16 cellular contexts compared by ENCODE assay signal in genomic region chr22:46245515-46245914, GRCh38. TPM values are rescaled to one million over a fixed set of nuclear protein-coding genes. Genes with fewer than 3 reads are reported as not detected.
DNase-seq lines count a peak whose midpoint lies in the region; ATAC-seq, FAIRE-seq and TF ChIP-seq lines count a peak whose summit lies in the region.
"Had no signal": no experiment of that assay in that cellular context is flagged by ENCODE, and none has a peak within 500 bp of the region (broad histone marks: within the 10 kb centered on the region; RNA-seq: fewer than 3 reads in every experiment).

No MANE protein-coding gene starts in this region.

- H3K9me3 ChIP-seq in body of pancreas (no peaks in the 10 kb centered on the region), kidney (ENCODE audit: control insufficient read depth in 1 of 2, low read length in 2 of 2) (no peaks in the 10 kb centered on the region), stomach smooth muscle (ENCODE audit: control insufficient read depth in 2 of 2, low read length in 2 of 2) (no peaks in the 10 kb centered on the region), tibial nerve (no peaks in the 10 kb centered on the region)

- no peak for TF ChIP-seq EP300 in tibial nerve (IDR thresholded peaks at IDR 0.05)

- H3K9ac ChIP-seq in kidney (ENCODE audit: low read length in 2 of 2): no peak overlapping the region
- no peak overlapping the region for H3K9ac ChIP-seq in stomach smooth muscle (ENCODE audit: low read length in 2 of 2)

- H3K4me3 ChIP-seq in body of pancreas (no peak overlapping the region), kidney (ENCODE audit: low read length in 2 of 2) (peak overlapping the region in 1 of 2 donors; percentile 8), stomach smooth muscle (ENCODE audit: low read length in 2 of 2) (peak overlapping the region in 1 of 2 donors; percentile 40), tibial nerve (no peak overlapping the region)
- H3K4me3 ChIP-seq: skin epidermis had no signal

- TF ChIP-seq POLR2A in body of pancreas (IDR thresholded peaks at IDR 0.05) (no peak), tibial nerve (IDR thresholded peaks at IDR 0.05) (no peak), H54 (IDR thresholded peaks at IDR 0.05; ENCODE audit: low read depth, low read length) (no peak)

- no peak for FAIRE-seq in kidney (lab: Jason Lieb, UNC)
- no peak for FAIRE-seq in H54 (lab: Jason Lieb, UNC)

- H3K27me3 ChIP-seq in body of pancreas: no peaks in the 10 kb centered on the region
- H3K27me3 ChIP-seq in stomach smooth muscle (ENCODE audit: control insufficient read depth in 1 of 2, insufficient read depth in 2 of 2, low read length in 2 of 2): no peaks in the 10 kb centered on the region
- no peaks in the 10 kb centered on the region for H3K27me3 ChIP-seq in tibial nerve

- WGBS in body of pancreas, 2 donors: 74 to 75% methylated on average over 9 to 16 of the region's 16 CpGs
- 50 to 73% methylated on average over 4 to 16 of the region's 16 CpGs for WGBS in tibial nerve, 2 donors

- H3K27ac ChIP-seq in body of pancreas (no peak overlapping the region), kidney (ENCODE audit: low read depth in 2 of 2, low read length in 2 of 2) (no peak overlapping the region), stomach smooth muscle (ENCODE audit: low read length) (peak overlapping the region; percentile 24), tibial nerve (peak overlapping the region in 2 of 4 donors; percentile 3 to 65)
- H3K27ac ChIP-seq: skin epidermis, VCaP had no signal

- DNase-seq in NCI-H146 (lab: John Stamatoyannopoulos, UW) (peak; percentile 50), body of pancreas (peak in 3 of 4 donors; percentile 20 to 49 (median 25)), kidney (peak; percentile 86), tibial nerve (ENCODE audit: low spot score in 2 of 2) (no peak), NK-92 (lab: John Stamatoyannopoulos, UW; ENCODE audit: unreplicated experiment) (no peak), H54 (ENCODE audit: insufficient read length, low spot score) (no peak)
- DNase-seq: activated CD8-positive, alpha-beta memory T cell treated with anti-CD3 and anti-CD28 coated beads, Interleukin-2, amount 50 U/mL, for 4 hours; cortex of kidney; NCI-H1436 treated with DMSO at 0.1 percent for 48 hours; NCI-H82 had no signal

- ATAC-seq in body of pancreas (no peak), GM19351 (IDR thresholded peaks at IDR 0.05; ENCODE audit: unreplicated experiment) (no peak)
- ATAC-seq: activated naive CD4-positive, alpha-beta T cell treated with anti-CD3 and anti-CD28 coated beads, Interleukin-2, amount 50 U/mL, for 72 hours had no signal

- intact Hi-C loops in body of pancreas (cut with DNase I): loop anchor here (10.0 kb wide), 1 partner anchor 91 kb away; the partner anchor contains the start of gene PPARA
- intact Hi-C loops in kidney (cut with DNase I): no loop called here

- peaks cover 24% of the 10 kb centered on the region for H3K4me1 ChIP-seq in body of pancreas
- peaks cover 0 to 10% of the 10 kb centered on the region in 2 donors for H3K4me1 ChIP-seq in kidney (ENCODE audit: control insufficient read depth in 1 of 2, insufficient read depth in 1 of 2, low read depth in 1 of 2, low read length in 2 of 2)
- H3K4me1 ChIP-seq in stomach smooth muscle (ENCODE audit: control insufficient read depth, insufficient read depth, low read length): peaks cover 26% of the 10 kb centered on the region
- H3K4me1 ChIP-seq in tibial nerve: peaks cover 0 to 42% (median 10%) of the 10 kb centered on the region in 4 donors

- H3K36me3 ChIP-seq in body of pancreas (replicated peaks in 1 of 2; ENCODE audit: insufficient read depth in 1 of 2, low read depth in 2 of 2) (no peaks in the 10 kb centered on the region), kidney (ENCODE audit: control insufficient read depth in 1 of 2, insufficient read depth in 2 of 2, low read length in 2 of 2) (peaks cover 2 to 6% of the 10 kb centered on the region in 2 donors), stomach smooth muscle (ENCODE audit: control insufficient read depth in 2 of 2, insufficient read depth in 2 of 2, low read length in 2 of 2) (peaks cover 9 to 11% of the 10 kb centered on the region in 2 donors), tibial nerve (peaks cover 0 to 42% (median 0%) of the 10 kb centered on the region in 3 donors)

- TF ChIP-seq CTCF in body of pancreas (IDR thresholded peaks at IDR 0.05) (no peak), kidney (IDR thresholded peaks at IDR 0.05; ENCODE audit: borderline replicate concordance, extremely low read depth, insufficient read depth) (no peak), tibial nerve (IDR thresholded peaks at IDR 0.05) (no peak)

RNA-seq across cellular contexts. Expression of gene CDPF1, which starts 4.6 kb away (rescaled TPM):
- 10 to 100 TPM in 1 of 2 donors, 1 to 10 TPM in 1; 5.9 to 12.5 TPM for total RNA-seq in body of pancreas
- 10.2 TPM for total RNA-seq in kidney
- 13.3 TPM for polyA plus RNA-seq in kidney (ENCODE audit: insufficient read depth, low read depth, low replicate concordance)
- 10 to 100 TPM in 3 of 4 donors, 1 to 10 TPM in 1; 7.5 to 22.5 (median 17.4) TPM for total RNA-seq in tibial nerve

RNA-seq across cellular contexts. Expression of gene PKDREJ, which starts 17.6 kb away (rescaled TPM):
- under 1 TPM; under 0.01 to 0.33 TPM for total RNA-seq in body of pancreas
- total RNA-seq in kidney: 0.06 TPM
- 0.15 TPM for polyA plus RNA-seq in kidney (ENCODE audit: insufficient read depth, low read depth, low replicate concordance)
- under 1 TPM in 2 of 4 donors, not detected in 2; under 0.01 to 0.39 TPM for total RNA-seq in tibial nerve
- total RNA-seq: SK-MEL-5 had no signal

RNA-seq across cellular contexts. Expression of gene TTC38, which starts 22.3 kb away (rescaled TPM):
- total RNA-seq in body of pancreas: 100 to 1,000 TPM in 1 of 2 donors, 10 to 100 TPM in 1; 38.4 to 113 TPM
- total RNA-seq in kidney: 41.3 TPM
- polyA plus RNA-seq in kidney (ENCODE audit: insufficient read depth, low read depth, low replicate concordance): 100 TPM
- 10 to 100 TPM; 63.2 to 85.2 (median 74.2) TPM for total RNA-seq in tibial nerve

RNA-seq across cellular contexts. Expression of gene GTSE1, which starts 51.2 kb away (rescaled TPM):
- total RNA-seq in body of pancreas (under 1 TPM in 1 of 2 donors, not detected in 1; 0.26 TPM), kidney (0.94 TPM), tibial nerve (1 to 10 TPM in 1 of 4 donors, under 1 TPM in 1, not detected in 2; 0.30 to 3.3 TPM)
- polyA plus RNA-seq in kidney (ENCODE audit: insufficient read depth, low read depth, low replicate concordance): 0.41 TPM

Comparison
In these comparisons a context has a peak if more than half of its experiments do, and no peak if none do; other contexts are left out.
1. DNase-seq: peak in NCI-H146 (single experiment), body of pancreas (3 of 4) and kidney (single experiment); none in tibial nerve (0 of 2), NK-92 (single experiment) and H54 (single experiment).